ENCODE assay signal across 8 cellular contexts in the genomic region with DNA sequence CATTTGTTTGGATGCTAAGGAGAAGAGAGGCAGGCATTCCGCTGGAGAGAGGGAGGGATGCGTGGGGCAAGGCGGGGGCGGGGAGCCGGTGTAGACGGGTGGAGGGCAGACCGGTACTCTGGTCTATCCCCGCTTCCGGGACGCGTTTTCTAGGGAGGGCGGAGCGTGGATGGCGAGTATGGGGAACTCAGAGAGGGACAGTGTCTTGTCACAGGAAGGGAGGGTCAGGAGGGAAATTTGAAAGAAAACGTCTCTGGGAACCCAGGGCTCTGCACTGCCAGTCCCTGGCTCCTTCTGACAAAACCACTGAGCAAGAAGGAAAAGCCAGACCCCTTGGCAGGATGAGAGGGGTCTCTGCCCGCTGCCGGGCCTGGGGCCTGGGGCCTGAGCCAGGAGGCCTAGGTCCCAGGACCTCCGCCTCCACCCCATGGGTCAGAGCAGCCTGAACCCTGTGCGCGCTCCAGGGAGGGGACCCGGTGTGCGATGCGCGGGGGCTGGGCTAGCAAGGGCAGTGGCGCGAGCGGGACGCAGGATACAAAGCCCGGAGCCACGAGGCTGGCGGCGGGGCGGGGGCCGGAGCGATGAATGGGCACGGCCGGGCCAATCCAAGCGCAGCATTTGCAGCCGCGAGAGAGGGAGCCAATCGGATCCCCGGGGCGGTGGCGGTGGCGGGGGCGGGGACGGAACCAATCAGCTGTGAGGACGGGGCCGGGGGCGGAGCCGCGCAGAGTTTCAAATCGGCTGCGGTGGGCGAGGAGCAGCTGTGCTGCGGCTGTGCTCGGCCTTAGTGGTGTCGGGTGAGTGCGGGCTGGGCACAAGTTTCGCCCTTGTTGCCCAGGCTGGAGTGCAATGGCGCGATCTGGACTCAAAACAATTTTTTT. TPM values are rescaled to one million over a fixed set of nuclear protein-coding genes. Genes with fewer than 3 reads are reported as not detected.
DNase-seq lines count a peak whose midpoint lies in the region; ATAC-seq and TF ChIP-seq lines count a peak whose summit lies in the region.

Gene PIMREG, plus strand, starts transcription at position 764 of the 881 bp plus-strand sequence. CDS start 656 bp downstream, outside the sequence.

- H3K27ac Mint-ChIP-seq in CD8-positive, alpha-beta T cell = peak within 1 kb of the TSS; percentile 77

- peak; percentile 96 for ATAC-seq in CD8-positive, alpha-beta T cell
- ATAC-seq in GM19467 (IDR thresholded peaks at IDR 0.05; ENCODE audit: unreplicated experiment) (peak; percentile 84), mucosa of descending colon (peak; percentile 98)

- intact Hi-C loops in CD8-positive, alpha-beta T cell (cut with DNase I, micrococcal nuclease) = loop anchor here (1.0 to 10.0 kb wide), 5 partner anchors 201 to 961 kb away; partner anchors contain the start of genes C17orf100 (in 1 of the 2), DERL2 (in 1 of the 2), KIAA0753 (in 1 of the 2) and MED31 (in 1 of the 2)
- intact Hi-C loops in mucosa of descending colon (cut with DNase I, micrococcal nuclease) = no loop called here

- no peaks in the 10 kb centered on the region for H3K36me3 ChIP-seq in CD8-positive, alpha-beta T cell (ENCODE audit: insufficient read depth, low read length)
- H3K36me3 ChIP-seq in mucosa of descending colon (ENCODE audit: low read depth) = no peaks in the 10 kb centered on the region

- H3K27me3 Mint-ChIP-seq in CD8-positive, alpha-beta T cell (ENCODE audit: low read depth) = peaks cover 10% of the 10 kb centered on the region

- H3K4me1 ChIP-seq in CD8-positive, alpha-beta T cell (ENCODE audit: insufficient read depth, low read length) = peaks cover 6% of the 10 kb centered on the region
- no peaks in the 10 kb centered on the region for H3K4me1 ChIP-seq in mucosa of descending colon (ENCODE audit: low read depth)

- DNase-seq in CD8-positive, alpha-beta T cell = peak; percentile 79 to 91 (median 89)
- DNase-seq in HT-29 (ENCODE audit: low spot score) = peak; percentile 91
- peak; percentile 94 for DNase-seq in NOMO-1 treated with dmso at 0.1 percent for 144 hours (lab: John Stamatoyannopoulos, UW; ENCODE audit: unreplicated experiment)
- DNase-seq in activated T-cell treated with anti-CD3 and anti-CD28 coated beads for 1 hour (ENCODE audit: low read depth) = peak; percentile 91
- DNase-seq in epithelial cell of esophagus (ENCODE audit: low read depth) = peak; percentile 95
- peak; percentile 96 to 97 (median 97) for DNase-seq in mucosa of descending colon
- peak; percentile 90 to 94 for DNase-seq in stimulated activated CD8-positive, alpha-beta memory T cell treated with anti-CD3 and anti-CD28 coated beads, Interleukin-2, amount 100 ng/mL, for 48 hours (ENCODE audit: low read depth in 2 of 2)

- peak within 1 kb of the TSS; percentile 94 for H3K4me3 ChIP-seq in CD8-positive, alpha-beta T cell (ENCODE audit: low read depth, low read length)
- H3K4me3 ChIP-seq in epithelial cell of esophagus (ENCODE audit: low read length) (peak within 1 kb of the TSS; percentile 65), mucosa of descending colon (no peak within 1 kb of the TSS)

- no peaks in the 10 kb centered on the region for H3K27me3 ChIP-seq in CD8-positive, alpha-beta T cell (ENCODE audit: insufficient read depth, low read length)

- peak within 1 kb of the TSS; percentile 85 for H3K4me3 Mint-ChIP-seq in CD8-positive, alpha-beta T cell

- no peaks in the 10 kb centered on the region for H3K9me3 Mint-ChIP-seq in CD8-positive, alpha-beta T cell

- CTCF ChIA-PET in CD8-positive, alpha-beta T cell (lab: Charles Lee) = interaction anchor here (1.4 to 2.4 kb wide), 2 partner anchors 8 to 23 kb away, joined by 6 to 16 read pairs; partner anchors contain the start of gene AIPL1

- POLR2A ChIA-PET in CD8-positive, alpha-beta T cell (lab: Charles Lee) = no interaction called here

- no peaks in the 10 kb centered on the region for H3K9me3 ChIP-seq in CD8-positive, alpha-beta T cell (ENCODE audit: low read length)
- no peaks in the 10 kb centered on the region for H3K9me3 ChIP-seq in mucosa of descending colon

- H3K4me1 Mint-ChIP-seq in CD8-positive, alpha-beta T cell (ENCODE audit: low read depth) = peaks cover 12% of the 10 kb centered on the region

- H3K36me3 Mint-ChIP-seq in CD8-positive, alpha-beta T cell = no peaks in the 10 kb centered on the region

- H3K27ac ChIP-seq in CD8-positive, alpha-beta T cell (ENCODE audit: low read depth, low read length) = peak within 1 kb of the TSS; percentile 25

- TF ChIP-seq CTCF in CD8-positive, alpha-beta T cell (IDR thresholded peaks at IDR 0.05) = no peak
- no peak for TF ChIP-seq CTCF in epithelial cell of esophagus (IDR thresholded peaks at IDR 0.05; ENCODE audit: insufficient read depth, low read depth, low read length, missing control alignments)
- TF ChIP-seq CTCF in mucosa of descending colon (IDR thresholded peaks at IDR 0.05) = no peak

RNA-seq across cellular contexts. Expression of gene PIMREG, which starts in this region (rescaled TPM):
- total RNA-seq in CD8-positive, alpha-beta T cell = not detected
- 97.8 and 111 TPM in 2 replicates for total RNA-seq in HT-29 (2014; rRNA removed; shearing (Covaris generic))
- total RNA-seq in mucosa of descending colon = 10 to 100 TPM in 1 of 3 donors, 1 to 10 TPM in 1, under 1 TPM in 1; 0.95 to 13.0 (median 3.2) TPM

Comparison
In these comparisons a context has a peak if more than half of its experiments do, and no peak if none do; other contexts are left out.
1. Peak in DNase-seq, ATAC-seq, H3K4me3 ChIP-seq and H3K27ac ChIP-seq in CD8-positive, alpha-beta T cell; RNA of the gene not detected or under 1 TPM.
2. intact Hi-C loops: an anchor here in CD8-positive, alpha-beta T cell (1.0 to 10.0 kb wide); none called in mucosa of descending colon.